23 cellular contexts compared by ENCODE assay signal in genomic region chr7:1250901-1251300, GRCh38. TPM values are rescaled to one million over a fixed set of nuclear protein-coding genes. Genes with fewer than 3 reads are reported as not detected.
"Had no signal": no experiment of that assay in that cellular context is flagged by ENCODE, and none has a peak within 500 bp of the region (broad histone marks: within the 10 kb centered on the region; RNA-seq: fewer than 3 reads in every experiment).

No MANE protein-coding gene starts in this region.

- H3K27ac ChIP-seq: KMS-11 had no signal

- DNase-seq: IMR-90, Kasumi-1, MM.1S, NCI-H1092 treated with DMSO at 0.1 percent for 48 hours, NCI-H1436, NCI-H187, NCI-H2029, NCI-H2081 treated with DMSO at 0.1 percent for 48 hours, NCI-H2171, NCI-H226, NCI-H446, NCI-H510A, NCI-H524 treated with DMSO at 0.1 percent for 48 hours, NCI-H69, NCI-H774, RPMI8226, SHP77, SK-N-SH had no signal

- H3K9me3 ChIP-seq: SK-N-SH had no signal

- ATAC-seq: HepG2 had no signal

RNA-seq across cellular contexts. Expression of gene UNCX, which starts 18.2 kb away (rescaled TPM):
- total RNA-seq: HepG2, HT1080, IMR-90, M059J, SK-MEL-5 had no signal
- polyA plus RNA-seq: HepG2, IMR-90, SK-N-SH had no signal
